8 cellular contexts compared by ENCODE assay signal in the genomic region with DNA sequence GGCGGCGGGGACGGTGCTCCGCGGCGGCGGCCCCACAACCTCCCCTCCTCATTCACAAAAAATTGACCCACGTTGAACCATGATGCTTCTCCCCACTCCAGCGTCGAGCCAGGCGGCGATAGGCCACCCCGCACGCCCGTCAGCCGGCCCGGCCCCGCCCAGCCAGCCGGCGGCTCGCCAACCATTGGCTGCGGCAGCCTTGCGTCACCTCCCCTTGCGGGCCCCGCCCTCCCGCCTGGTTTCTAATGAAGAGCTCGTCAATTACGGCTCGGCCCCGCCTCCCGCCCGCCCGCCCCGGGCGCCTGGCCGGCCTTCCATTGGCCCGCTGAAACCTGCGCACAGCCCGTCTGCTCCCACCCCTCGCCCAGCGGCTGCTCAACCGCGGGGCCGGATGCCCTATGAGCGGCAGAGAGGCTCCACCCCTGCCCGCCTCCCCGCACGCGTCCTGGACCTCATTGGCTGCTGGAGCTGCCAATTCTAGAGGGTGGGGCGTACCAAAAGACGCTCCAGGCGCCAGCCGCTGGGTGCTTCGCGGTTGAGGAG. TPM values are rescaled to one million over a fixed set of nuclear protein-coding genes. Genes with fewer than 3 reads are reported as not detected.
DNase-seq lines count a peak whose midpoint lies in the region; ATAC-seq and TF ChIP-seq lines count a peak whose summit lies in the region.

A gene (minus strand): TSS at position 114 of the 543 bp plus-strand sequence. CDS start 48,321 bp downstream, outside the sequence.

- H3K79me2 ChIP-seq in PC-9 (ENCODE audit: low read depth), result peaks cover 38% of the 10 kb centered on the region

- in situ Hi-C loops in KBM-7 (cut with MboI; ENCODE audit: low pct_unique_long_range_greater_than_20kb, low sequenced_read_pairs), result no loop called here

- DNase-seq in DMS 273 (lab: John Stamatoyannopoulos, UW; ENCODE audit: unreplicated experiment) (peak; percentile 99), KBM-7 (peak; percentile 99), PC-9 (peak; percentile 96 to 100), epithelial cell of prostate (ENCODE audit: low read depth, low spot score) (peak; percentile 96)
- DNase-seq in activated T-cell treated with anti-CD3 and anti-CD28 coated beads, Interleukin-2, amount 50 U/mL, for 1 hour, result peak; percentile 99
- DNase-seq in stimulated activated CD8-positive, alpha-beta memory T cell treated with anti-CD3 and anti-CD28 coated beads, Interleukin-2, amount 100 ng/mL, for 48 hours (ENCODE audit: low read depth in 2 of 2), result peak; percentile 98

- H3K27me3 ChIP-seq in PC-9 (ENCODE audit: insufficient read depth, low read depth), result peaks cover 7% of the 10 kb centered on the region
- no peaks in the 10 kb centered on the region for H3K27me3 ChIP-seq in mononuclear cell (ENCODE audit: insufficient read depth, low read length)

- BruUV-seq in PC-9 (replicated peaks; lab: Mats Ljungman, UMichigan), result no TSS peak

- H4K20me1 ChIP-seq in PC-9 (ENCODE audit: insufficient read depth), result 0 out of 2 replicates have a peak, but pooled peaks cover 20% of the 10 kb centered on the region

- peak within 1 kb of the TSS; percentile 94 for H3K27ac ChIP-seq in PC-9
- peak within 1 kb of the TSS; percentile 90 for H3K27ac ChIP-seq in epithelial cell of prostate

- H3K4me1 ChIP-seq in PC-9 (replicated peaks; ENCODE audit: insufficient read depth) (peaks cover 16% of the 10 kb centered on the region), mononuclear cell (ENCODE audit: insufficient read depth, low read length) (peaks cover 26% of the 10 kb centered on the region)

- H3K9me2 ChIP-seq in PC-9 (ENCODE audit: insufficient read depth), result no peaks in the 10 kb centered on the region

- POLR2A ChIA-PET in PC-9 (lab: Charles Lee; ENCODE audit: unreplicated experiment), result interaction anchor here (0.6 to 1.0 kb wide), 16 partner anchors 9 to 1165 kb away, joined by 3 to 14 read pairs (median 4); no protein-coding TSS in a partner anchor

- H3K9me3 ChIP-seq in PC-9 (ENCODE audit: insufficient read depth, low read depth) (no peaks in the 10 kb centered on the region), mononuclear cell (ENCODE audit: low read depth, low read length) (no peaks in the 10 kb centered on the region)

- CTCF ChIA-PET in PC-9 (lab: Charles Lee), result interaction anchor here (0.6 to 0.7 kb wide), 4 partner anchors 127 to 591 kb away, joined by 3 to 6 read pairs (median 4); no protein-coding TSS in a partner anchor

- no peak for TF ChIP-seq CTCF in PC-9 (conservative IDR thresholded peaks at IDR 0.05)

- H3K36me3 ChIP-seq in PC-9 (ENCODE audit: low read depth), result no peaks in the 10 kb centered on the region

- peak within 1 kb of the TSS; percentile 89 for H3K4me2 ChIP-seq in PC-9

- H3K4me3 ChIP-seq in PC-9, result peak within 1 kb of the TSS; percentile 99
- H3K4me3 ChIP-seq in mononuclear cell (ENCODE audit: low read length), result peak within 1 kb of the TSS; percentile 79

- H3F3A ChIP-seq in PC-9 (ENCODE audit: insufficient read depth, low read depth), result no peaks in the 10 kb centered on the region

- H2AFZ ChIP-seq in PC-9, result peak within 1 kb of the TSS; percentile 94

- ATAC-seq in GM21723 (IDR thresholded peaks at IDR 0.05; ENCODE audit: unreplicated experiment), result peak; percentile 88

- intact Hi-C loops in PC-9 (cut with micrococcal nuclease; ENCODE audit: unreplicated experiment), result loop anchor here (2.0 kb wide), 2 partner anchors 126 to 154 kb away; no protein-coding TSS in a partner anchor

RNA-seq across cellular contexts. Expression of the gene that starts here (rescaled TPM):
- 61.5 and 79.7 TPM in 2 replicates for total RNA-seq in PC-9 (2021)
- 27.7 TPM for total RNA-seq in mononuclear cell

Comparison
In these comparisons a context has a peak if more than half of its experiments do, and no peak if none do; other contexts are left out.
1. Peak in every context shown above with its lines: DNase-seq, ATAC-seq, H3K4me3 ChIP-seq and H3K27ac ChIP-seq.